ENCODE assay signal across 8 cellular contexts in genomic region chr4:36310793-36311192, GRCh38. TPM values are rescaled to one million over a fixed set of nuclear protein-coding genes. Genes with fewer than 3 reads are reported as not detected.
DNase-seq lines count a peak whose midpoint lies in the region; ATAC-seq and TF ChIP-seq lines count a peak whose summit lies in the region.

No MANE protein-coding gene starts in this region.

- peak in 1 of 5 donors; percentile 5 for DNase-seq in CD4-positive, alpha-beta memory T cell
- no peak for DNase-seq in effector CD8-positive, alpha-beta T cell (lab: John Stamatoyannopoulos, UW)
- no peak for DNase-seq in BE2C
- no peak for DNase-seq in progenitor cell of endocrine pancreas (ENCODE audit: low spot score, unreplicated experiment)
- no peak for DNase-seq in globus pallidus (ENCODE audit: low spot score)

- peaks cover 12 to 26% (median 19%) of the 10 kb centered on the region in 4 donors for H3K4me1 Mint-ChIP-seq in CD4-positive, alpha-beta memory T cell
- peaks cover 49 to 51% (median 49%) of the 10 kb centered on the region in 3 donors for H3K4me1 Mint-ChIP-seq in IgD-negative memory B cell
- H3K4me1 Mint-ChIP-seq in dendritic cell treated with granulocyte-macrophage colony-stimulating factor and Interleukin-4, amounts not matched to agents 40 ng/mL and 50 ng/mL, for 4 days (ENCODE audit: low read depth), result peaks cover 45% of the 10 kb centered on the region
- H3K4me1 Mint-ChIP-seq in progenitor cell of endocrine pancreas (ENCODE audit: low read depth), result no peaks in the 10 kb centered on the region

- H3K9me3 Mint-ChIP-seq in CD4-positive, alpha-beta memory T cell, result no peaks in the 10 kb centered on the region
- H3K9me3 Mint-ChIP-seq in IgD-negative memory B cell (peaks cover 0 to 5% (median 3%) of the 10 kb centered on the region in 3 donors), progenitor cell of endocrine pancreas (ENCODE audit: low read depth) (no peaks in the 10 kb centered on the region)
- H3K9me3 Mint-ChIP-seq in dendritic cell treated with granulocyte-macrophage colony-stimulating factor and Interleukin-4, amounts not matched to agents 40 ng/mL and 50 ng/mL, for 4 days, result no peaks in the 10 kb centered on the region

- peak overlapping the region in 7 of 8 donors; percentile 21 to 73 (median 62) for H3K4me3 Mint-ChIP-seq in CD4-positive, alpha-beta memory T cell
- H3K4me3 Mint-ChIP-seq in IgD-negative memory B cell (peak overlapping the region; percentile 12 to 94 (median 76)), progenitor cell of endocrine pancreas (ENCODE audit: low read depth) (no peak overlapping the region)
- peak overlapping the region; percentile 23 for H3K4me3 Mint-ChIP-seq in dendritic cell treated with granulocyte-macrophage colony-stimulating factor and Interleukin-4, amounts not matched to agents 40 ng/mL and 50 ng/mL, for 4 days

- peaks cover 0 to 1% of the 10 kb centered on the region in 2 donors for H3K36me3 Mint-ChIP-seq in CD4-positive, alpha-beta memory T cell
- H3K36me3 Mint-ChIP-seq in IgD-negative memory B cell, result no peaks in the 10 kb centered on the region
- H3K36me3 Mint-ChIP-seq in dendritic cell treated with granulocyte-macrophage colony-stimulating factor and Interleukin-4, amounts not matched to agents 40 ng/mL and 50 ng/mL, for 4 days (ENCODE audit: low read depth), result no peaks in the 10 kb centered on the region
- H3K36me3 Mint-ChIP-seq in progenitor cell of endocrine pancreas (ENCODE audit: insufficient read depth), result no peaks in the 10 kb centered on the region

- H3K27ac Mint-ChIP-seq in CD4-positive, alpha-beta memory T cell, result peak overlapping the region in 5 of 7 donors; percentile 23 to 80 (median 73)
- peak overlapping the region; percentile 3 to 85 (median 5) for H3K27ac Mint-ChIP-seq in IgD-negative memory B cell
- H3K27ac Mint-ChIP-seq in dendritic cell treated with granulocyte-macrophage colony-stimulating factor and Interleukin-4, amounts not matched to agents 40 ng/mL and 50 ng/mL, for 4 days, result peak overlapping the region; percentile 76
- H3K27ac Mint-ChIP-seq in progenitor cell of endocrine pancreas, result no peak overlapping the region

- no peaks in the 10 kb centered on the region for H3K27me3 Mint-ChIP-seq in CD4-positive, alpha-beta memory T cell
- H3K27me3 Mint-ChIP-seq in IgD-negative memory B cell (peaks cover 2% of the 10 kb centered on the region), progenitor cell of endocrine pancreas (no peaks in the 10 kb centered on the region)
- H3K27me3 Mint-ChIP-seq in dendritic cell treated with granulocyte-macrophage colony-stimulating factor and Interleukin-4, amounts not matched to agents 40 ng/mL and 50 ng/mL, for 4 days, result no peaks in the 10 kb centered on the region

- TF ChIP-seq CTCF in BE2C (IDR thresholded peaks at IDR 0.05; ENCODE audit: low read depth, low read length), result no peak
- TF ChIP-seq CTCF in progenitor cell of endocrine pancreas (IDR thresholded peaks at IDR 0.05; ENCODE audit: unreplicated experiment), result no peak

- CTCF ChIA-PET in CD4-positive, alpha-beta memory T cell (lab: Charles Lee; ENCODE audit: partially characterized antibody), result no interaction called here

- no peaks in the 10 kb centered on the region for H3K9me3 ChIP-seq in CD4-positive, alpha-beta memory T cell (ENCODE audit: control insufficient read depth in 1 of 2, low read length in 2 of 2)
- H3K9me3 ChIP-seq in BE2C, result no peaks in the 10 kb centered on the region

- peaks cover 19% of the 10 kb centered on the region for H3K4me1 ChIP-seq in CD4-positive, alpha-beta memory T cell (ENCODE audit: insufficient read depth, low read length)
- H3K4me1 ChIP-seq in BE2C, result no peaks in the 10 kb centered on the region

- H3K27me3 ChIP-seq in CD4-positive, alpha-beta memory T cell (ENCODE audit: insufficient read depth, low read length), result no peaks in the 10 kb centered on the region
- no peaks in the 10 kb centered on the region for H3K27me3 ChIP-seq in BE2C

- POLR2A ChIA-PET in CD4-positive, alpha-beta memory T cell (lab: Charles Lee; ENCODE audit: partially characterized antibody), result interaction anchor here (1.3 kb wide), 1 partner anchor 25 kb away, joined by 4 read pairs; no protein-coding TSS in a partner anchor

- intact Hi-C loops in CD4-positive, alpha-beta memory T cell (cut with micrococcal nuclease), result no loop called here
- intact Hi-C loops in dendritic cell treated with granulocyte-macrophage colony-stimulating factor and Interleukin-4, amounts not matched to agents 40 ng/mL and 50 ng/mL, for 4 days (cut with micrococcal nuclease), result no loop called here

- no peak overlapping the region for H3K4me3 ChIP-seq in CD4-positive, alpha-beta memory T cell (ENCODE audit: low read length in 2 of 2)
- H3K4me3 ChIP-seq in BE2C (ENCODE audit: low read depth, low read length), result no peak overlapping the region

- no peak overlapping the region for H3K27ac ChIP-seq in CD4-positive, alpha-beta memory T cell (ENCODE audit: low read depth, low read length)

- ATAC-seq in GM21381 (IDR thresholded peaks at IDR 0.05; ENCODE audit: unreplicated experiment), result peak; percentile 80

- H3K36me3 ChIP-seq in CD4-positive, alpha-beta memory T cell (ENCODE audit: insufficient read depth, low read length), result no peaks in the 10 kb centered on the region
- H3K36me3 ChIP-seq in BE2C, result no peaks in the 10 kb centered on the region

RNA-seq across cellular contexts. Expression of gene DTHD1, which starts 29.4 kb away (rescaled TPM):
- 1 to 10 TPM; 1.2 to 1.4 TPM for total RNA-seq in CD4-positive, alpha-beta memory T cell
- under 1 TPM in 1 of 2 donors, not detected in 1; 0.16 TPM for polyA plus RNA-seq in CD4-positive, alpha-beta memory T cell
- polyA plus RNA-seq in IgD-negative memory B cell, result not detected
- polyA plus RNA-seq in BE2C (2012; ENCODE audit: insufficient read depth, insufficient read length, low read depth), result not detected
- total RNA-seq in progenitor cell of endocrine pancreas, result 0.12 and 0.29 TPM in 2 replicates
